1 cellular context compared by ENCODE assay signal in genomic region chr10:70759769-70760168, GRCh38.
TF ChIP-seq lines count a peak whose summit lies in the region.

No MANE protein-coding gene starts in this region.

TF ChIP-seq in K562, 482 proteins besides CTCF, POLR2A, EP300 and RAD21 (continued from another document and continues in another):
- no peak for TF ChIP-seq DLX4 (CRISPR knock-in tag; IDR thresholded peaks at IDR 0.05)
- no peak for TF ChIP-seq PPARD (CRISPR knock-in tag; IDR thresholded peaks at IDR 0.05)
- no peak for TF ChIP-seq ZNF217 (CRISPR knock-in tag; IDR thresholded peaks at IDR 0.05)
- TF ChIP-seq NFIC (IDR thresholded peaks at IDR 0.05), result peak; percentile 23; the same call in 1 of the 2 replicates
- no peak for TF ChIP-seq HNRNPUL1 (IDR thresholded peaks at IDR 0.05; ENCODE audit: low read length)
- no peak for TF ChIP-seq TOE1 (IDR thresholded peaks at IDR 0.05; ENCODE audit: borderline replicate concordance)
- TF ChIP-seq TOE1 (CRISPR knock-in tag; IDR thresholded peaks at IDR 0.05; ENCODE audit: borderline replicate concordance, low read depth), result no peak
- no peak for TF ChIP-seq ESRRB (CRISPR knock-in tag; IDR thresholded peaks at IDR 0.05; ENCODE audit: borderline replicate concordance)
- no peak for TF ChIP-seq SLC30A9 (CRISPR knock-in tag; IDR thresholded peaks at IDR 0.05)
- no peak for TF ChIP-seq ZBTB26 (CRISPR knock-in tag; IDR thresholded peaks at IDR 0.05)
- TF ChIP-seq CTCFL (IDR thresholded peaks at IDR 0.05; ENCODE audit: borderline replicate concordance, insufficient read depth, low read depth, low read length, poor library complexity, severe bottlenecking), result no peak
- TF ChIP-seq U2AF1 (optimal IDR thresholded peaks at IDR 0.05; ENCODE audit: low read depth, low read length), result no peak
- 0 out of 2 replicates have a peak, but pooled peaks have one; percentile 33 for TF ChIP-seq ATF4 (CRISPR knock-in tag; IDR thresholded peaks at IDR 0.05)
- no peak for TF ChIP-seq CC2D1A (IDR thresholded peaks at IDR 0.05)
- no peak for TF ChIP-seq RFX5 (IDR thresholded peaks at IDR 0.05; ENCODE audit: low read depth, low read length)
- peak; percentile 70; the same call in 1 of the 2 replicates for TF ChIP-seq ATF3 (IDR thresholded peaks at IDR 0.05)
- TF ChIP-seq ATF3 (CRISPR knock-in tag; conservative IDR thresholded peaks at IDR 0.05), result no peak
- no peak for TF ChIP-seq ZNF212 (CRISPR knock-in tag; IDR thresholded peaks at IDR 0.05)
- no peak for TF ChIP-seq ZNF780A (CRISPR knock-in tag; IDR thresholded peaks at IDR 0.05)
- no peak for TF ChIP-seq PTTG1 (tag; IDR thresholded peaks at IDR 0.05; ENCODE audit: low read depth)
- no peak for TF ChIP-seq SMAD2 (IDR thresholded peaks at IDR 0.05; ENCODE audit: low read depth, low read length)
- no peak for TF ChIP-seq TAF7 (tag; IDR thresholded peaks at IDR 0.05)
- TF ChIP-seq RHOXF2B (CRISPR knock-in tag; conservative IDR thresholded peaks at IDR 0.05), result no peak
- TF ChIP-seq ZNF561 (CRISPR knock-in tag; conservative IDR thresholded peaks at IDR 0.05), result no peak
- peak; percentile 48 for TF ChIP-seq RBFOX2 (IDR thresholded peaks at IDR 0.05; ENCODE audit: low read depth, low read length)
- TF ChIP-seq TFAP4 (CRISPR knock-in tag; IDR thresholded peaks at IDR 0.05; ENCODE audit: borderline replicate concordance), result peak; percentile 48; the same call in 1 of the 2 replicates
- no peak for TF ChIP-seq SNAPC5 (CRISPR knock-in tag; IDR thresholded peaks at IDR 0.05)
- TF ChIP-seq POLR2H (tag; IDR thresholded peaks at IDR 0.05; ENCODE audit: low read depth), result no peak
- TF ChIP-seq CEBPG (CRISPR knock-in tag; IDR thresholded peaks at IDR 0.05), result peak; percentile 92
- TF ChIP-seq CEBPG (tag; conservative IDR thresholded peaks at IDR 0.05 in 1 of 2, IDR thresholded peaks at IDR 0.05 in 1 of 2), result peak; percentile 72 to 81
- TF ChIP-seq JUND (IDR thresholded peaks at IDR 0.05; ENCODE audit: borderline replicate concordance, low read depth, low read length), result 0 out of 2 replicates have a peak, but pooled peaks have one; percentile 11
- no peak; the same call in 2 of the 3 replicates for TF ChIP-seq JUND (tag; IDR thresholded peaks at IDR 0.05; ENCODE audit: borderline replicate concordance, low read depth, low read length)
- TF ChIP-seq L3MBTL2 (IDR thresholded peaks at IDR 0.05), result peak; percentile 41; the same call in 1 of the 2 replicates
- no peak for TF ChIP-seq MYNN (IDR thresholded peaks at IDR 0.05)
- TF ChIP-seq MYNN (CRISPR knock-in tag; IDR thresholded peaks at IDR 0.05), result no peak
- TF ChIP-seq DACH1 (IDR thresholded peaks at IDR 0.05; ENCODE audit: partially characterized antibody), result no peak
- no peak for TF ChIP-seq ATF6 (CRISPR knock-in tag; IDR thresholded peaks at IDR 0.05)
- TF ChIP-seq ZNF75A (CRISPR knock-in tag; IDR thresholded peaks at IDR 0.05), result no peak
- no peak for TF ChIP-seq CCNT2 (IDR thresholded peaks at IDR 0.05; ENCODE audit: borderline replicate concordance, extremely low read depth, insufficient read length, low read depth, low read length)
- TF ChIP-seq NCOA6 (IDR thresholded peaks at IDR 0.05), result no peak
- peak; percentile 70 for TF ChIP-seq MYC (IDR thresholded peaks at IDR 0.05; ENCODE audit: low read depth, low read length)
- no peak for TF ChIP-seq MYC (CRISPR knock-in tag; IDR thresholded peaks at IDR 0.05; ENCODE audit: borderline replicate concordance, low read depth)
- no peak for TF ChIP-seq TCFL5 (CRISPR knock-in tag; conservative IDR thresholded peaks at IDR 0.05)
- TF ChIP-seq PHB (CRISPR knock-in tag; IDR thresholded peaks at IDR 0.05), result no peak
- TF ChIP-seq UBTF (IDR thresholded peaks at IDR 0.05; ENCODE audit: borderline replicate concordance in 1 of 2, low read depth in 2 of 2, low read length in 2 of 2), result no peak
- TF ChIP-seq ZEB2 (IDR thresholded peaks at IDR 0.05), result 0 out of 2 replicates have a peak, but pooled peaks have one; percentile 31
- TF ChIP-seq ZNF778 (CRISPR knock-in tag; IDR thresholded peaks at IDR 0.05), result no peak
- TF ChIP-seq CTBP1 (IDR thresholded peaks at IDR 0.05; ENCODE audit: borderline replicate concordance), result peak; percentile 81
- peak; percentile 73 for TF ChIP-seq DMBX1 (CRISPR knock-in tag; IDR thresholded peaks at IDR 0.05; ENCODE audit: borderline replicate concordance)
- TF ChIP-seq SIRT6 (IDR thresholded peaks at IDR 0.05; ENCODE audit: low read depth, low read length), result no peak
- no peak for TF ChIP-seq NFYB (IDR thresholded peaks at IDR 0.05; ENCODE audit: extremely low read depth, insufficient read length)
- TF ChIP-seq NFATC3 (IDR thresholded peaks at IDR 0.05), result no peak
- no peak for TF ChIP-seq SIN3A (IDR thresholded peaks at IDR 0.05; ENCODE audit: borderline replicate concordance in 2 of 2, control insufficient read depth in 1 of 2, low read depth in 2 of 2, low read length in 2 of 2)
- TF ChIP-seq MAFK (IDR thresholded peaks at IDR 0.05; ENCODE audit: low read length), result peak; percentile 8; the same call in 1 of the 2 replicates
- TF ChIP-seq ZNF354B (CRISPR knock-in tag; IDR thresholded peaks at IDR 0.05), result no peak
- no peak for TF ChIP-seq CREB3L1 (IDR thresholded peaks at IDR 0.05; ENCODE audit: borderline replicate concordance, low read depth)
- no peak for TF ChIP-seq SAFB (IDR thresholded peaks at IDR 0.05; ENCODE audit: borderline replicate concordance, low read depth, low read length)
- no peak for TF ChIP-seq BRF2 (IDR thresholded peaks at IDR 0.05; ENCODE audit: borderline replicate concordance, insufficient read depth, insufficient read length)
- TF ChIP-seq ZNF717 (CRISPR knock-in tag; IDR thresholded peaks at IDR 0.05), result no peak
- TF ChIP-seq NEUROD1 (IDR thresholded peaks at IDR 0.05; ENCODE audit: borderline replicate concordance, low read depth, low read length, partially characterized antibody), result no peak
